1 cellular context compared by ENCODE assay signal in the genomic region with DNA sequence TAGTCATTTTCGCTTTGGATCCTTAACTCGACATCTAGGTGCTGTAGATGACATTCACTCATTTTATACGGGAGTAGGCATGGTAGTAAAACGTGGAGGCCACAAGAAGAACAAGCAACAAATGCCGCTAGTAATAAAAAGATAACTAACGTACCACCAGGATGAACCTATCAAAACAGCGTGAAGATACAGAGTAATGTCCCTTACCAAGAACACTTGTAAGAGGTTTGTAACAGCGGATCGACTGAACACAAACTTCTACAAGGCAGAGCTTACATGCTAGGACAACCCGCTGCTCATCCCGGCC.
TF ChIP-seq lines count a peak whose summit lies in the region.

No MANE protein-coding gene starts in this region.

TF ChIP-seq in GM23338, 12 proteins besides CTCF, POLR2A, EP300 and RAD21 (continued from another document):
- TF ChIP-seq, protein P1, sequence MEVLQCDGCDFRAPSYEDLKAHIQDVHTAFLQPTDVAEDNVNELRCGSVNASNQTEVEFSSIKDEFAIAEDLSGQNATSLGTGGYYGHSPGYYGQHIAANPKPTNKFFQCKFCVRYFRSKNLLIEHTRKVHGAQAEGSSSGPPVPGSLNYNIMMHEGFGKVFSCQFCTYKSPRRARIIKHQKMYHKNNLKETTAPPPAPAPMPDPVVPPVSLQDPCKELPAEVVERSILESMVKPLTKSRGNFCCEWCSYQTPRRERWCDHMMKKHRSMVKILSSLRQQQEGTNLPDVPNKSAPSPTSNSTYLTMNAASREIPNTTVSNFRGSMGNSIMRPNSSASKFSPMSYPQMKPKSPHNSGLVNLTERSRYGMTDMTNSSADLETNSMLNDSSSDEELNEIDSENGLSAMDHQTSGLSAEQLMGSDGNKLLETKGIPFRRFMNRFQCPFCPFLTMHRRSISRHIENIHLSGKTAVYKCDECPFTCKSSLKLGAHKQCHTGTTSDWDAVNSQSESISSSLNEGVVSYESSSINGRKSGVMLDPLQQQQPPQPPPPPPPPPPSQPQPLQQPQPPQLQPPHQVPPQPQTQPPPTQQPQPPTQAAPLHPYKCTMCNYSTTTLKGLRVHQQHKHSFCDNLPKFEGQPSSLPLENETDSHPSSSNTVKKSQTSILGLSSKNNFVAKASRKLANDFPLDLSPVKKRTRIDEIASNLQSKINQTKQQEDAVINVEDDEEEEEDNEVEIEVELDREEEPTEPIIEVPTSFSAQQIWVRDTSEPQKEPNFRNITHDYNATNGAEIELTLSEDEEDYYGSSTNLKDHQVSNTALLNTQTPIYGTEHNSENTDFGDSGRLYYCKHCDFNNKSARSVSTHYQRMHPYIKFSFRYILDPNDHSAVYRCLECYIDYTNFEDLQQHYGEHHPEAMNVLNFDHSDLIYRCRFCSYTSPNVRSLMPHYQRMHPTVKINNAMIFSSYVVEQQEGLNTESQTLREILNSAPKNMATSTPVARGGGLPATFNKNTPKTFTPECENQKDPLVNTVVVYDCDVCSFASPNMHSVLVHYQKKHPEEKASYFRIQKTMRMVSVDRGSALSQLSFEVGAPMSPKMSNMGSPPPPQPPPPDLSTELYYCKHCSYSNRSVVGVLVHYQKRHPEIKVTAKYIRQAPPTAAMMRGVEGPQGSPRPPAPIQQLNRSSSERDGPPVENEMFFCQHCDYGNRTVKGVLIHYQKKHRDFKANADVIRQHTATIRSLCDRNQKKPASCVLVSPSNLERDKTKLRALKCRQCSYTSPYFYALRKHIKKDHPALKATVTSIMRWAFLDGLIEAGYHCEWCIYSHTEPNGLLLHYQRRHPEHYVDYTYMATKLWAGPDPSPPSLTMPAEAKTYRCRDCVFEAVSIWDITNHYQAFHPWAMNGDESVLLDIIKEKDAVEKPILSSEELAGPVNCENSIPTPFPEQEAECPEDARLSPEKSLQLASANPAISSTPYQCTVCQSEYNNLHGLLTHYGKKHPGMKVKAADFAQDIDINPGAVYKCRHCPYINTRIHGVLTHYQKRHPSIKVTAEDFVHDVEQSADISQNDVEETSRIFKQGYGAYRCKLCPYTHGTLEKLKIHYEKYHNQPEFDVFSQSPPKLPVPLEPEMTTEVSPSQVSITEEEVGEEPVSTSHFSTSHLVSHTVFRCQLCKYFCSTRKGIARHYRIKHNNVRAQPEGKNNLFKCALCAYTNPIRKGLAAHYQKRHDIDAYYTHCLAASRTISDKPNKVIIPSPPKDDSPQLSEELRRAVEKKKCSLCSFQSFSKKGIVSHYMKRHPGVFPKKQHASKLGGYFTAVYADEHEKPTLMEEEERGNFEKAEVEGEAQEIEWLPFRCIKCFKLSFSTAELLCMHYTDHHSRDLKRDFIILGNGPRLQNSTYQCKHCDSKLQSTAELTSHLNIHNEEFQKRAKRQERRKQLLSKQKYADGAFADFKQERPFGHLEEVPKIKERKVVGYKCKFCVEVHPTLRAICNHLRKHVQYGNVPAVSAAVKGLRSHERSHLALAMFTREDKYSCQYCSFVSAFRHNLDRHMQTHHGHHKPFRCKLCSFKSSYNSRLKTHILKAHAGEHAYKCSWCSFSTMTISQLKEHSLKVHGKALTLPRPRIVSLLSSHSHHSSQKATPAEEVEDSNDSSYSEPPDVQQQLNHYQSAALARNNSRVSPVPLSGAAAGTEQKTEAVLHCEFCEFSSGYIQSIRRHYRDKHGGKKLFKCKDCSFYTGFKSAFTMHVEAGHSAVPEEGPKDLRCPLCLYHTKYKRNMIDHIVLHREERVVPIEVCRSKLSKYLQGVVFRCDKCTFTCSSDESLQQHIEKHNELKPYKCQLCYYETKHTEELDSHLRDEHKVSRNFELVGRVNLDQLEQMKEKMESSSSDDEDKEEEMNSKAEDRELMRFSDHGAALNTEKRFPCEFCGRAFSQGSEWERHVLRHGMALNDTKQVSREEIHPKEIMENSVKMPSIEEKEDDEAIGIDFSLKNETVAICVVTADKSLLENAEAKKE (CRISPR knock-in tag; IDR thresholded peaks at IDR 0.05): no peak
- TF ChIP-seq POLR2AphosphoS5 (IDR thresholded peaks at IDR 0.05; ENCODE audit: low read depth) (no peak), ZNF114 (CRISPR knock-in tag; IDR thresholded peaks at IDR 0.05) (no peak), CREB1 (CRISPR knock-in tag; IDR thresholded peaks at IDR 0.05; ENCODE audit: low read depth) (no peak)
- TF ChIP-seq, protein P2, sequence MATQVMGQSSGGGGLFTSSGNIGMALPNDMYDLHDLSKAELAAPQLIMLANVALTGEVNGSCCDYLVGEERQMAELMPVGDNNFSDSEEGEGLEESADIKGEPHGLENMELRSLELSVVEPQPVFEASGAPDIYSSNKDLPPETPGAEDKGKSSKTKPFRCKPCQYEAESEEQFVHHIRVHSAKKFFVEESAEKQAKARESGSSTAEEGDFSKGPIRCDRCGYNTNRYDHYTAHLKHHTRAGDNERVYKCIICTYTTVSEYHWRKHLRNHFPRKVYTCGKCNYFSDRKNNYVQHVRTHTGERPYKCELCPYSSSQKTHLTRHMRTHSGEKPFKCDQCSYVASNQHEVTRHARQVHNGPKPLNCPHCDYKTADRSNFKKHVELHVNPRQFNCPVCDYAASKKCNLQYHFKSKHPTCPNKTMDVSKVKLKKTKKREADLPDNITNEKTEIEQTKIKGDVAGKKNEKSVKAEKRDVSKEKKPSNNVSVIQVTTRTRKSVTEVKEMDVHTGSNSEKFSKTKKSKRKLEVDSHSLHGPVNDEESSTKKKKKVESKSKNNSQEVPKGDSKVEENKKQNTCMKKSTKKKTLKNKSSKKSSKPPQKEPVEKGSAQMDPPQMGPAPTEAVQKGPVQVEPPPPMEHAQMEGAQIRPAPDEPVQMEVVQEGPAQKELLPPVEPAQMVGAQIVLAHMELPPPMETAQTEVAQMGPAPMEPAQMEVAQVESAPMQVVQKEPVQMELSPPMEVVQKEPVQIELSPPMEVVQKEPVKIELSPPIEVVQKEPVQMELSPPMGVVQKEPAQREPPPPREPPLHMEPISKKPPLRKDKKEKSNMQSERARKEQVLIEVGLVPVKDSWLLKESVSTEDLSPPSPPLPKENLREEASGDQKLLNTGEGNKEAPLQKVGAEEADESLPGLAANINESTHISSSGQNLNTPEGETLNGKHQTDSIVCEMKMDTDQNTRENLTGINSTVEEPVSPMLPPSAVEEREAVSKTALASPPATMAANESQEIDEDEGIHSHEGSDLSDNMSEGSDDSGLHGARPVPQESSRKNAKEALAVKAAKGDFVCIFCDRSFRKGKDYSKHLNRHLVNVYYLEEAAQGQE (IDR thresholded peaks at IDR 0.05; ENCODE audit: unreplicated experiment): no peak
